Comparison of ENCODE assay signal across 18 cellular contexts in genomic region chr21:43900690-43901089, GRCh38.
"Had no signal": no experiment of that assay in that cellular context is flagged by ENCODE, and none has a peak within 500 bp of the region (broad histone marks: within the 10 kb centered on the region; RNA-seq: fewer than 3 reads in every experiment).

No MANE protein-coding gene starts in this region.

- H2AFZ ChIP-seq: hepatocyte had no signal

- H3K4me3 Mint-ChIP-seq: activated naive CD4-positive, alpha-beta T cell treated with anti-CD3 and anti-CD28 coated beads for 36 hours; brain; naive thymus-derived CD4-positive, alpha-beta T cell; T-cell; WTC11 had no signal

- H3K27ac Mint-ChIP-seq: activated naive CD4-positive, alpha-beta T cell treated with anti-CD3 and anti-CD28 coated beads for 36 hours; brain; progenitor cell of endocrine pancreas; WTC11 had no signal

- H3K27me3 ChIP-seq: dorsolateral prefrontal cortex, esophagus muscularis mucosa, hepatocyte, spleen, upper lobe of right lung had no signal

- DNase-seq: activated CD8-positive, alpha-beta memory T cell treated with anti-CD3 and anti-CD28 coated beads, Interleukin-2, amount 50 U/mL, for 4 hours; activated effector memory CD4-positive, alpha-beta T cell treated with Interleukin-2 at 50 U/mL for 16 hours; activated naive CD4-positive, alpha-beta T cell treated with anti-CD3 and anti-CD28 coated beads for 36 hours; activated T-cell treated with anti-CD3 and anti-CD28 coated beads, Interleukin-2, amount 50 U/mL, for 48 hours; glutamatergic neuron; naive thymus-derived CD4-positive, alpha-beta T cell; retina; spleen; stimulated activated CD4-positive, alpha-beta T cell treated with anti-CD3 and anti-CD28 coated beads, Interleukin-4, amount 100 ng/mL, for 1 hour; stimulated activated naive CD8-positive, alpha-beta T cell treated with anti-CD3 and anti-CD28 coated beads, Interleukin-15, Interleukin-2, amounts not matched to agents 100 U/mL and 50 U/mL, for 24 hours; T-cell; upper lobe of right lung had no signal

- H3K27ac ChIP-seq: dorsolateral prefrontal cortex, esophagus muscularis mucosa, hepatocyte, upper lobe of right lung had no signal

- H3K27me3 Mint-ChIP-seq: brain; naive thymus-derived CD4-positive, alpha-beta T cell; progenitor cell of endocrine pancreas; T-cell had no signal

- H3K4me3 ChIP-seq: dorsolateral prefrontal cortex, esophagus muscularis mucosa, hepatocyte, spleen, upper lobe of right lung had no signal

- H3K9me3 Mint-ChIP-seq: activated naive CD4-positive, alpha-beta T cell treated with anti-CD3 and anti-CD28 coated beads for 36 hours; T-cell had no signal

- H3K9me3 ChIP-seq: esophagus muscularis mucosa, upper lobe of right lung had no signal

- ATAC-seq: naive thymus-derived CD4-positive, alpha-beta T cell; stimulated activated naive CD8-positive, alpha-beta T cell treated with anti-CD3 and anti-CD28 coated beads, Interleukin-15, Interleukin-2, amounts not matched to agents 100 U/mL and 50 U/mL, for 24 hours; T-cell; upper lobe of right lung; WTC11 had no signal

- H3K4me2 ChIP-seq: hepatocyte had no signal
